In the genomic region with DNA sequence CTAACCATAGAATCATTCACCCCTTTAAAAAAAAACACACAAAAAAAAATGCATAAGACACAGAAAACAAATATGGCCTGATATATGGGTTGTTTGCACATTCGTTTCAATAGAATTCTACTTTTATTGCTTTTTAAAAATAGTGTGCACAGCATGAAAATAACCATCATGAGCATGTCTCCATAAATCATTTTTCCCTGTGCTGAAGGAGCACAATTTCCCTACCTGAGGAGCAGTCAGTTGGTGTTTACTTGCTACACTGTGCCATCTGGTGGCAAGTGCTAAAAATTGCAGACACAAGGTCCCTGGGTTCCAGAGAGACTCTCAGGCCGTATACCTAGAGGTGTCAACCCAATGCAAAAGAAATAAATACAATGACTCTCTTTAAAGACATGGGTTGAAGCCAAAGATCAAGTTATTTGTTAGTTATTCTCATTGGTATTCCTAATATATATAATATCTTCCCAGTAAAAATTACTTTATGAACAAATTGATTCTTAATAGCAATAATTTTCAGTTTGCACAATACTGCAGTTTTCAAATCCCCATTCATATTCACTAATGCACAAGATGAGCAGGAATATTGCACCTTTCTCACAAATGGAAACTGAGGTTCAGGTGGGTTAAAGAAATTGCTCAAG, we compare ENCODE assay signal across 8 cellular contexts.
A peak's percentile ranks its signal among the peaks of the same experiment; 100 is the strongest.
DNase-seq lines count a peak whose midpoint lies in the region; ATAC-seq and TF ChIP-seq lines count a peak whose summit lies in the region.

No MANE protein-coding gene starts in this region.

- TF ChIP-seq CTCF in cardiac fibroblast (IDR thresholded peaks at IDR 0.05; ENCODE audit: low read depth, low read length) = peak; percentile 72

- no peaks in the 10 kb centered on the region for H3K4me1 ChIP-seq in CD8-positive, alpha-beta memory T cell (ENCODE audit: insufficient read depth, low read length)

- H3K4me3 ChIP-seq in cardiac fibroblast (replicated peaks in 1 of 2; ENCODE audit: low read depth in 2 of 2, low read length in 2 of 2) = no peak overlapping the region
- H3K4me3 ChIP-seq in CD8-positive, alpha-beta memory T cell (ENCODE audit: low read length) = no peak overlapping the region

- H3K27me3 ChIP-seq in CD8-positive, alpha-beta memory T cell (ENCODE audit: insufficient read depth, low read length, poor library complexity, severe bottlenecking) = no peaks in the 10 kb centered on the region

- H3K27ac Mint-ChIP-seq in CD8-positive, alpha-beta memory T cell = no peak overlapping the region

- H3K27me3 Mint-ChIP-seq in CD8-positive, alpha-beta memory T cell = peaks cover 0 to 2% of the 10 kb centered on the region in 2 donors

- peak; percentile 70 for ATAC-seq in GM19043 (IDR thresholded peaks at IDR 0.05; ENCODE audit: low read depth, unreplicated experiment)
- peak; percentile 92 for ATAC-seq in HG03139 (IDR thresholded peaks at IDR 0.05; ENCODE audit: unreplicated experiment)

- no peaks in the 10 kb centered on the region for H3K9me3 ChIP-seq in CD8-positive, alpha-beta memory T cell (ENCODE audit: low read length)

- H3K36me3 ChIP-seq in CD8-positive, alpha-beta memory T cell (ENCODE audit: insufficient read depth, low read length) = no peaks in the 10 kb centered on the region

- no peak overlapping the region for H3K27ac ChIP-seq in CD8-positive, alpha-beta memory T cell (ENCODE audit: low read depth, low read length)

- H3K9me3 Mint-ChIP-seq in CD8-positive, alpha-beta memory T cell = peaks cover 0 to 5% (median 0%) of the 10 kb centered on the region in 5 donors

- H3K36me3 Mint-ChIP-seq in CD8-positive, alpha-beta memory T cell = no peaks in the 10 kb centered on the region

- H3K4me3 Mint-ChIP-seq in CD8-positive, alpha-beta memory T cell = no peak overlapping the region

- CTCF ChIA-PET in CD8-positive, alpha-beta memory T cell (lab: Charles Lee) = no interaction called here

- POLR2A ChIA-PET in CD8-positive, alpha-beta memory T cell (lab: Charles Lee) = no interaction called here

- no peaks in the 10 kb centered on the region for H3K4me1 Mint-ChIP-seq in CD8-positive, alpha-beta memory T cell

- peak; percentile 2 for DNase-seq in Daoy (ENCODE audit: low read depth)
- peak; percentile 74 for DNase-seq in NCI-H82 (lab: John Stamatoyannopoulos, UW)
- DNase-seq in cardiac fibroblast (ENCODE audit: low read depth in 2 of 2) = peak; percentile 70 to 75
- DNase-seq in myocyte (ENCODE audit: low read depth) = peak; percentile 76
- no peak for DNase-seq in CD8-positive, alpha-beta memory T cell
- no peak for DNase-seq in GF-D8 (lab: John Stamatoyannopoulos, UW)

Comparison
In these comparisons a context has a peak if more than half of its experiments do, and no peak if none do; other contexts are left out.
1. DNase-seq: peak in Daoy (single experiment), NCI-H82 (single experiment), cardiac fibroblast (2 of 2) and myocyte (single experiment); none in CD8-positive, alpha-beta memory T cell (0 of 5) and GF-D8 (single experiment).